Comparison of ENCODE assay signal across 8 cellular contexts in the genomic region with DNA sequence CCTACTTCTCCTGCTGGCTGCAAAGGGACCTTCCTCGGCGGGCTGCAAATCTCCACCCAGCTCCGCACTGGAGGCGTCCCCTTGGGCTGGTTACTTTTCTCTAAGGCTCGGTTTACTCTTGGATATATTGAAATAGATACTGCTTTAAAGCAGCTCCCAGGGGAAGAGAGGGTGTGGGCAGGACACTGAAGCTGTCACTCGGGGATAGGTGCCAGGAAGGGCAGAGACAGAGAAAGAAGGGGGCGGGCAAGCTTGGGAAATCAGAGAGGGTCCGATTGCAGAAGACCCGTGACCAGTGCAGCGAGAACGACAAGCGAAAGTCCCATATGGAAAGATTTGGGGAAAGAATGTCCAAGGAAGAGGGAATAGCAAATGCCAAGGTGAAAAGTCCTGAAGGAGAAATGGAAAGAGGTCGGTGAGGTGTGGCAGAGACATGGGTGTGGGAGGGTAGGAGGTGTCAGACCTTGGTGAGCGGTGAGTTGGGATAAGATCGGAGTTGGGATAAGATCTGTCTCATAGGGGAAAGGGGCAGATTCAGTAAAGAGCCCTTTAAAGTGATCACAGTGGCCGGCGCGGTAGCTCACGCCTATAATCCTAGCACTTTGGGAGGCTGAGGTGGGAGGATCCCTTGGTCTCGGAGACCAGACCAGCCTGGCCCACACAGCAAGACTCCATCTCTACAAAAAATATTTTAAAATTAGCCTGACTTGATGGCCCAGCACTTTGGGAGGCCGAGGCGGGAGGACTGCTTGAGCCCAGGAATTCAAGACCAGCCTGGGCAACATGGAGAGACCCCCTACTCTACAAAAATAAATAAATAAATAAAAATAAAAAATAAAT. TPM values are rescaled to one million over a fixed set of nuclear protein-coding genes. Genes with fewer than 3 reads are reported as not detected.
DNase-seq lines count a peak whose midpoint lies in the region; ATAC-seq and TF ChIP-seq lines count a peak whose summit lies in the region.

No MANE protein-coding gene starts in this region.

- no peak overlapping the region for H3K4me3 ChIP-seq in mesendoderm (ENCODE audit: low read length)

- H2BK5ac ChIP-seq in mesendoderm (ENCODE audit: low read length) = no peak overlapping the region

- ATAC-seq in GM19463 (IDR thresholded peaks at IDR 0.05; ENCODE audit: unreplicated experiment) = no peak
- no peak for ATAC-seq in HG03039 (IDR thresholded peaks at IDR 0.05; ENCODE audit: unreplicated experiment)

- no peak overlapping the region for H2BK120ac ChIP-seq in mesendoderm (ENCODE audit: low read depth, low read length)

- H3K36me3 ChIP-seq in mesendoderm (ENCODE audit: control insufficient read depth, insufficient read depth, low read length) = peaks cover 2% of the 10 kb centered on the region

- no peak for TF ChIP-seq CTCF in 22Rv1 (IDR thresholded peaks at IDR 0.05)

- H2AK5ac ChIP-seq in mesendoderm (ENCODE audit: low read length) = no peak overlapping the region

- WGBS in mesendoderm (ENCODE audit: extremely low coverage, insufficient coverage, low lambda C conversion rate) = no CpG with 5 or more reads among the region's 22 CpGs

- no peak overlapping the region for H3K23ac ChIP-seq in mesendoderm (ENCODE audit: low read length)

- no peak overlapping the region for H4K5ac ChIP-seq in mesendoderm (ENCODE audit: low read length)

- no peak overlapping the region for H3K18ac ChIP-seq in mesendoderm (ENCODE audit: low read length)

- no peak overlapping the region for H2BK15ac ChIP-seq in mesendoderm (replicated peaks; ENCODE audit: low read depth)

- peak overlapping the region; percentile 19 to 62 (median 43) for H3K27ac Mint-ChIP-seq in IgD-negative memory B cell

- DNase-seq in cerebellar cortex (ENCODE audit: low spot score) (peak; percentile 63), mesendoderm (no peak), NCI-H128 (lab: John Stamatoyannopoulos, UW; ENCODE audit: unreplicated experiment) (no peak)
- DNase-seq in effector CD4-positive, alpha-beta T cell = no peak

- peak overlapping the region; percentile 85 for H3K27ac ChIP-seq in 22Rv1
- H3K27ac ChIP-seq in mesendoderm (ENCODE audit: low read depth, low read length) = no peak overlapping the region

- H3K9me3 Mint-ChIP-seq in IgD-negative memory B cell = no peaks in the 10 kb centered on the region

- peaks cover 15 to 22% (median 18%) of the 10 kb centered on the region in 3 donors for H3K4me1 Mint-ChIP-seq in IgD-negative memory B cell

- H3K4me1 ChIP-seq in mesendoderm (ENCODE audit: control insufficient read depth, low read depth, low read length) = peaks cover 5% of the 10 kb centered on the region

- no peaks in the 10 kb centered on the region for H3K27me3 ChIP-seq in mesendoderm (ENCODE audit: insufficient read depth, low read length, poor library complexity)

- H3K79me2 ChIP-seq in mesendoderm (ENCODE audit: control insufficient read depth, insufficient read depth, low read length) = peaks cover 5% of the 10 kb centered on the region

- H3K56ac ChIP-seq in mesendoderm (ENCODE audit: low read length) = peak overlapping the region; percentile 99

- peak overlapping the region; percentile 37 for H3K9ac ChIP-seq in mesendoderm (ENCODE audit: low read length)

- peaks cover 1% of the 10 kb centered on the region for H3K36me3 Mint-ChIP-seq in IgD-negative memory B cell

- H3K4me2 ChIP-seq in mesendoderm (ENCODE audit: low read length) = peak overlapping the region; percentile 91

- H3K79me1 ChIP-seq in mesendoderm (ENCODE audit: low read length) = peaks cover 12% of the 10 kb centered on the region

- no peak overlapping the region for H3K4ac ChIP-seq in mesendoderm (ENCODE audit: low read depth, low read length)

- peak overlapping the region; percentile 79 to 92 (median 88) for H3K4me3 Mint-ChIP-seq in IgD-negative memory B cell

- H4K8ac ChIP-seq in mesendoderm (ENCODE audit: low read depth, low read length) = no peak overlapping the region

- no peaks in the 10 kb centered on the region for H3K27me3 Mint-ChIP-seq in IgD-negative memory B cell

RNA-seq across cellular contexts. Expression of gene THSD8, which starts 0.6 kb away (rescaled TPM):
- 6.4 TPM for polyA plus RNA-seq in IgD-negative memory B cell
- polyA plus RNA-seq in mesendoderm (2013, experiment 1 of 2) = 25.8 TPM
- 28.2 TPM for polyA plus RNA-seq in mesendoderm (2013, experiment 2 of 2)

RNA-seq across cellular contexts. Expression of gene PRDX2, which starts 0.9 kb away (rescaled TPM):
- 195 TPM for polyA plus RNA-seq in IgD-negative memory B cell
- 210 TPM for polyA plus RNA-seq in mesendoderm (2013, experiment 1 of 2)
- polyA plus RNA-seq in mesendoderm (2013, experiment 2 of 2) = 216 TPM

RNA-seq across cellular contexts. Expression of gene RNASEH2A, which starts 3.9 kb away (rescaled TPM):
- 27.4 TPM for polyA plus RNA-seq in IgD-negative memory B cell
- polyA plus RNA-seq in mesendoderm (2013, experiment 1 of 2) = 24.8 TPM
- polyA plus RNA-seq in mesendoderm (2013, experiment 2 of 2) = 25.7 TPM

RNA-seq across cellular contexts. Expression of gene JUNB, which starts 11.2 kb away (rescaled TPM):
- 955 TPM for polyA plus RNA-seq in IgD-negative memory B cell
- 2.2 TPM for polyA plus RNA-seq in mesendoderm (2013, experiment 1 of 2)
- 2.5 TPM for polyA plus RNA-seq in mesendoderm (2013, experiment 2 of 2)

RNA-seq across cellular contexts. Expression of gene HOOK2, which starts 27.1 kb away (rescaled TPM):
- polyA plus RNA-seq in IgD-negative memory B cell = 6.6 TPM
- 25.7 TPM for polyA plus RNA-seq in mesendoderm (2013, experiment 1 of 2)
- 28.2 TPM for polyA plus RNA-seq in mesendoderm (2013, experiment 2 of 2)
